Comparison of ENCODE assay signal across 1 cellular context in the genomic region with DNA sequence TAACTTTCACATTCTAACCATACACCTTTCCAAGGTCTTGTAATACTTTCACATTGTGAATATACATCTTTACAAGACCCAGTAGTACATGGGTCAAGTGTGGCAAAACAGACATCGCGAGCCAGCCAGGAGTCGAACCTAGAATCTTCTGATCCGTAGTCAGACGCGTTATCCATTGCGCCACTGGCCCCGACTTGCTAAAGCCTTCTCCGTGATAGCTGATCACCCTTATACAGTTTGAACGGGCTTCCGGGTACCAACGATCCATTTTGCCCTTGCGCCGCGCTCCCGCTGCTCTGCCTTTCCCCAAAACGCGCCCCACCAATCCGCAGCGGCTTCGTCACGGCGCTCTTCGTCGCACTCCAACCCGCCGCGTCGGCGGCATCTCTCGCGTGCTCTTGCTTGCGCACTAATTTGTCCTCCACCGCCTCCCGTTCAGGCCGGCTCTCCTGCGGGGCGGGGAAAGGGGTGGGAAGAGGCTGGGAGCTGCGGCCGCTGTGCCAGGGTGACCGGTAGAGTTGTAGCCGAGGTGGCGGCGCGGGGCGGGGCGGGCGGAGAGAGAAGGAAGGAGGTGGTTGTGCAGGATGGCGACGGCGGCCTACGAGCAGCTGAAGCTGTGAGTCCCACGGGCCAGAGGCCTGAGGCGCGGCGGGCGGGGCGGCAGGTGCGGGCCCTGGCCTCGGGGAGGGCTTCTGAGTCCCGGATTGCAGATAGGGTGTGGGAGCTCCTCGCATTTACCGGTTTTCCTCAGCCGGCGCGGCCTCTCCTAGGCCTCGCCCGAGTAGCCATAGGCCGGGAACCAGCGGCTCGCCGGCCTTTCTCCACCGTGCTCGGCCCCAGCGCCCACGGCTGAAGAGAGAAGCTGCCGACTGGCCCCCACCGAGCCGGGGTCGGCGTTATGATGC.
TF ChIP-seq lines count a peak whose summit lies in the region.

TSS of gene SACM1L (plus strand) at position 515 of the 905 bp plus-strand sequence. CDS start at position 585, 70 bp downstream.

TF ChIP-seq in K562, 482 proteins besides CTCF, POLR2A, EP300 and RAD21 (continued from another document and continues in another):
- TF ChIP-seq, protein P1, sequence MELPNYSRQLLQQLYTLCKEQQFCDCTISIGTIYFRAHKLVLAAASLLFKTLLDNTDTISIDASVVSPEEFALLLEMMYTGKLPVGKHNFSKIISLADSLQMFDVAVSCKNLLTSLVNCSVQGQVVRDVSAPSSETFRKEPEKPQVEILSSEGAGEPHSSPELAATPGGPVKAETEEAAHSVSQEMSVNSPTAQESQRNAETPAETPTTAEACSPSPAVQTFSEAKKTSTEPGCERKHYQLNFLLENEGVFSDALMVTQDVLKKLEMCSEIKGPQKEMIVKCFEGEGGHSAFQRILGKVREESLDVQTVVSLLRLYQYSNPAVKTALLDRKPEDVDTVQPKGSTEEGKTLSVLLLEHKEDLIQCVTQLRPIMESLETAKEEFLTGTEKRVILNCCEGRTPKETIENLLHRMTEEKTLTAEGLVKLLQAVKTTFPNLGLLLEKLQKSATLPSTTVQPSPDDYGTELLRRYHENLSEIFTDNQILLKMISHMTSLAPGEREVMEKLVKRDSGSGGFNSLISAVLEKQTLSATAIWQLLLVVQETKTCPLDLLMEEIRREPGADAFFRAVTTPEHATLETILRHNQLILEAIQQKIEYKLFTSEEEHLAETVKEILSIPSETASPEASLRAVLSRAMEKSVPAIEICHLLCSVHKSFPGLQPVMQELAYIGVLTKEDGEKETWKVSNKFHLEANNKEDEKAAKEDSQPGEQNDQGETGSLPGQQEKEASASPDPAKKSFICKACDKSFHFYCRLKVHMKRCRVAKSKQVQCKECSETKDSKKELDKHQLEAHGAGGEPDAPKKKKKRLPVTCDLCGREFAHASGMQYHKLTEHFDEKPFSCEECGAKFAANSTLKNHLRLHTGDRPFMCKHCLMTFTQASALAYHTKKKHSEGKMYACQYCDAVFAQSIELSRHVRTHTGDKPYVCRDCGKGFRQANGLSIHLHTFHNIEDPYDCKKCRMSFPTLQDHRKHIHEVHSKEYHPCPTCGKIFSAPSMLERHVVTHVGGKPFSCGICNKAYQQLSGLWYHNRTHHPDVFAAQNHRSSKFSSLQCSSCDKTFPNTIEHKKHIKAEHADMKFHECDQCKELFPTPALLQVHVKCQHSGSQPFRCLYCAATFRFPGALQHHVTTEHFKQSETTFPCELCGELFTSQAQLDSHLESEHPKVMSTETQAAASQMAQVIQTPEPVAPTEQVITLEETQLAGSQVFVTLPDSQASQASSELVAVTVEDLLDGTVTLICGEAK (IDR thresholded peaks at IDR 0.05), result peak; percentile 93
- TF ChIP-seq, protein P1 (CRISPR knock-in tag; IDR thresholded peaks at IDR 0.05), result no peak
- TF ChIP-seq NR1H2 (CRISPR knock-in tag; IDR thresholded peaks at IDR 0.05) (no peak; the same call in 1 of the 2 replicates), ZNF232 (CRISPR knock-in tag; IDR thresholded peaks at IDR 0.05) (no peak; the same call in 1 of the 2 replicates), TRIM28 (IDR thresholded peaks at IDR 0.05) (peak; percentile 51; the same call in 1 of the 2 replicates), ZBTB5 (IDR thresholded peaks at IDR 0.05) (peak; percentile 91), ESRRB (CRISPR knock-in tag; IDR thresholded peaks at IDR 0.05; ENCODE audit: borderline replicate concordance) (no peak), ELF1 (tag; IDR thresholded peaks at IDR 0.05) (peak; percentile 99), HDAC8 (tag; IDR thresholded peaks at IDR 0.05) (no peak), NR2C2 (CRISPR knock-in tag; IDR thresholded peaks at IDR 0.05) (0 out of 2 replicates have a peak, but pooled peaks have one; percentile 45), NR2C2 (tag; IDR thresholded peaks at IDR 0.05) (peak; percentile 75), ID3 (CRISPR knock-in tag; IDR thresholded peaks at IDR 0.05) (no peak), ID3 (tag; IDR thresholded peaks at IDR 0.05) (peak; percentile 80), ZNF717 (CRISPR knock-in tag; IDR thresholded peaks at IDR 0.05) (no peak), SIRT6 (IDR thresholded peaks at IDR 0.05; ENCODE audit: low read depth, low read length) (no peak), ZNF324 (CRISPR knock-in tag; IDR thresholded peaks at IDR 0.05) (no peak), EHMT2 (IDR thresholded peaks at IDR 0.05) (no peak), PCBP1 (IDR thresholded peaks at IDR 0.05; ENCODE audit: low read depth, low read length, poor library complexity, severe bottlenecking) (peak; percentile 84), ZNF239 (CRISPR knock-in tag; IDR thresholded peaks at IDR 0.05) (no peak; the same call in none of the 2 replicates), MYBL2 (IDR thresholded peaks at IDR 0.05; ENCODE audit: low read depth) (no peak; the same call in 1 of the 2 replicates), MYBL2 (CRISPR knock-in tag; IDR thresholded peaks at IDR 0.05; ENCODE audit: borderline replicate concordance) (no peak), HES1 (IDR thresholded peaks at IDR 0.05; ENCODE audit: low read depth) (no peak), SAFB (IDR thresholded peaks at IDR 0.05; ENCODE audit: borderline replicate concordance, low read depth, low read length) (no peak), PTRF (tag; IDR thresholded peaks at IDR 0.05) (no peak), NFXL1 (CRISPR knock-in tag; IDR thresholded peaks at IDR 0.05) (no peak), SRSF9 (IDR thresholded peaks at IDR 0.05; ENCODE audit: borderline replicate concordance, low read depth, low read length) (no peak), ZNF134 (CRISPR knock-in tag; conservative IDR thresholded peaks at IDR 0.05) (no peak), ZNF354B (CRISPR knock-in tag; IDR thresholded peaks at IDR 0.05) (no peak), ATF7 (IDR thresholded peaks at IDR 0.05) (peak; percentile 87), RBM34 (IDR thresholded peaks at IDR 0.05; ENCODE audit: borderline replicate concordance, insufficient read depth, low read length) (no peak), ZFP91 (CRISPR knock-in tag; IDR thresholded peaks at IDR 0.05) (peak; percentile 72; the same call in 1 of the 2 replicates)
- TF ChIP-seq, protein P2, sequence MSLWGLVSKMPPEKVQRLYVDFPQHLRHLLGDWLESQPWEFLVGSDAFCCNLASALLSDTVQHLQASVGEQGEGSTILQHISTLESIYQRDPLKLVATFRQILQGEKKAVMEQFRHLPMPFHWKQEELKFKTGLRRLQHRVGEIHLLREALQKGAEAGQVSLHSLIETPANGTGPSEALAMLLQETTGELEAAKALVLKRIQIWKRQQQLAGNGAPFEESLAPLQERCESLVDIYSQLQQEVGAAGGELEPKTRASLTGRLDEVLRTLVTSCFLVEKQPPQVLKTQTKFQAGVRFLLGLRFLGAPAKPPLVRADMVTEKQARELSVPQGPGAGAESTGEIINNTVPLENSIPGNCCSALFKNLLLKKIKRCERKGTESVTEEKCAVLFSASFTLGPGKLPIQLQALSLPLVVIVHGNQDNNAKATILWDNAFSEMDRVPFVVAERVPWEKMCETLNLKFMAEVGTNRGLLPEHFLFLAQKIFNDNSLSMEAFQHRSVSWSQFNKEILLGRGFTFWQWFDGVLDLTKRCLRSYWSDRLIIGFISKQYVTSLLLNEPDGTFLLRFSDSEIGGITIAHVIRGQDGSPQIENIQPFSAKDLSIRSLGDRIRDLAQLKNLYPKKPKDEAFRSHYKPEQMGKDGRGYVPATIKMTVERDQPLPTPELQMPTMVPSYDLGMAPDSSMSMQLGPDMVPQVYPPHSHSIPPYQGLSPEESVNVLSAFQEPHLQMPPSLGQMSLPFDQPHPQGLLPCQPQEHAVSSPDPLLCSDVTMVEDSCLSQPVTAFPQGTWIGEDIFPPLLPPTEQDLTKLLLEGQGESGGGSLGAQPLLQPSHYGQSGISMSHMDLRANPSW (CRISPR knock-in tag; IDR thresholded peaks at IDR 0.05), result no peak; the same call in none of the 2 replicates
- TF ChIP-seq, protein P3, sequence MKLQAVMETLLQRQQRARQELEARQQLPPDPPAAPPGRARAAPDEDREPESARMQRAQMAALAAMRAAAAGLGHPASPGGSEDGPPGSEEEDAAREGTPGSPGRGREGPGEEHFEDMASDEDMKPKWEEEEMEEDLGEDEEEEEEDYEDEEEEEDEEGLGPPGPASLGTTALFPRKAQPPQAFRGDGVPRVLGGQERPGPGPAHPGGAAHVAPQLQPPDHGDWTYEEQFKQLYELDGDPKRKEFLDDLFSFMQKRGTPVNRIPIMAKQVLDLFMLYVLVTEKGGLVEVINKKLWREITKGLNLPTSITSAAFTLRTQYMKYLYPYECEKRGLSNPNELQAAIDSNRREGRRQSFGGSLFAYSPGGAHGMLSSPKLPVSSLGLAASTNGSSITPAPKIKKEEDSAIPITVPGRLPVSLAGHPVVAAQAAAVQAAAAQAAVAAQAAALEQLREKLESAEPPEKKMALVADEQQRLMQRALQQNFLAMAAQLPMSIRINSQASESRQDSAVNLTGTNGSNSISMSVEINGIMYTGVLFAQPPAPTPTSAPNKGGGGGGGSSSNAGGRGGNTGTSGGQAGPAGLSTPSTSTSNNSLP (IDR thresholded peaks at IDR 0.05; ENCODE audit: borderline replicate concordance, low read depth, low read length), result no peak
- TF ChIP-seq, protein P4, sequence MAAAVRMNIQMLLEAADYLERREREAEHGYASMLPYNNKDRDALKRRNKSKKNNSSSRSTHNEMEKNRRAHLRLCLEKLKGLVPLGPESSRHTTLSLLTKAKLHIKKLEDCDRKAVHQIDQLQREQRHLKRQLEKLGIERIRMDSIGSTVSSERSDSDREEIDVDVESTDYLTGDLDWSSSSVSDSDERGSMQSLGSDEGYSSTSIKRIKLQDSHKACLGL (CRISPR knock-in tag; IDR thresholded peaks at IDR 0.05; ENCODE audit: borderline replicate concordance, poor library complexity, severe bottlenecking), result no peak
- TF ChIP-seq, protein P5, sequence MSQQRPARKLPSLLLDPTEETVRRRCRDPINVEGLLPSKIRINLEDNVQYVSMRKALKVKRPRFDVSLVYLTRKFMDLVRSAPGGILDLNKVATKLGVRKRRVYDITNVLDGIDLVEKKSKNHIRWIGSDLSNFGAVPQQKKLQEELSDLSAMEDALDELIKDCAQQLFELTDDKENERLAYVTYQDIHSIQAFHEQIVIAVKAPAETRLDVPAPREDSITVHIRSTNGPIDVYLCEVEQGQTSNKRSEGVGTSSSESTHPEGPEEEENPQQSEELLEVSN (IDR thresholded peaks at IDR 0.05; ENCODE audit: borderline replicate concordance in 1 of 2, extremely low read depth in 1 of 2, insufficient read depth in 1 of 2, insufficient read length in 1 of 2, low read depth in 1 of 2, low read length in 1 of 2, poor library complexity in 1 of 2, severe bottlenecking in 1 of 2), result peak; percentile 90 to 91
